8 cellular contexts compared by ENCODE assay signal in the genomic region with DNA sequence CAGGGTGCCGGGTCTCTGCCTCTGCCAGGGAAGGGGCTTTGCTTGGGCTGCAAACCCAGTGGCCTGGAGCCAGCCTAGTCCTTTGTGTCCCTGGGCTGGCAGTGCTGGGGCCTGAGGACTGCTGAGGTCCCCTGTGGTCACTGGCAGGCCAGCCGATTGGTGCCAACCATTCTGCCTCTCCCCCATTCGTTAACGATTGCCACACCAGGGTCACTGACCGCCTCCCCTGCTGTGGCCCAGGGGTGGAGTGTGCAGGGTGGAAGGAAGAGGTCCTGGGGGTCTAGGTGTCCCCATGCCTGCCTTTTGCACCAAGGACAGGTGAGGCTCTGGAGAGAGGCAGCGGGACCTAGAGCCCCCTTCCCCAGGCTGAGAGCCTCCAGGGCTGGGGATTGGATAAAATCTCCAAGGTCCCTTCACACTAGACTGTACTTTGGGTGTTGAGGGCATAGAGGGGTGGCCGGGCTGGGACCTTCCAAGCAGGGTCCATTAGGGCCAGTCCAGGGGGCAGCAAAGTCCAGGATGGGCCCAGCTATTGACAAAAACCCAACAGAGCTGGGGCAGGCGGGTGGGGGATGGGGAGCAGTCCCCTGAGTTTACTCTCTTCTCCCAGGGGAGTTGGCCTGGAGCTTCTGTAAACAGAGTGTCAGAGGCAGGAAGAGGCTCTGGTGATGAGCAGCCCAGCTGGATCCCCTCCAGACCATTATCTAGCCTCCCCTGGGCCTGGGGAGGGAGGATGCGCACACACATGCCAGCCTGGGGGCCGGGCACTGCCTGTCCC. TPM values are rescaled to one million over a fixed set of nuclear protein-coding genes. Genes with fewer than 3 reads are reported as not detected.
DNase-seq lines count a peak whose midpoint lies in the region; ATAC-seq and TF ChIP-seq lines count a peak whose summit lies in the region.

No MANE protein-coding gene starts in this region.

- no peak overlapping the region for H3K27ac Mint-ChIP-seq in activated naive CD4-positive, alpha-beta T cell treated with anti-CD3 and anti-CD28 coated beads for 36 hours

- no peaks in the 10 kb centered on the region for H3K9me3 Mint-ChIP-seq in activated naive CD4-positive, alpha-beta T cell treated with anti-CD3 and anti-CD28 coated beads for 36 hours

- ATAC-seq in psoas muscle, result no peak
- ATAC-seq in GM19395 (IDR thresholded peaks at IDR 0.05; ENCODE audit: unreplicated experiment), result no peak
- no peak for ATAC-seq in HG03457 (IDR thresholded peaks at IDR 0.05; ENCODE audit: unreplicated experiment)

- CTCF ChIA-PET in activated naive CD4-positive, alpha-beta T cell treated with anti-CD3 and anti-CD28 coated beads for 36 hours (lab: Charles Lee), result interaction anchor here (0.6 kb wide), 1 partner anchor 114 kb away, joined by 7 read pairs; no protein-coding TSS in a partner anchor

- intact Hi-C loops in activated naive CD4-positive, alpha-beta T cell treated with anti-CD3 and anti-CD28 coated beads for 36 hours (cut with micrococcal nuclease), result no loop called here
- intact Hi-C loops in psoas muscle (cut with DNase I), result no loop called here

- DNase-seq in activated naive CD4-positive, alpha-beta T cell treated with anti-CD3 and anti-CD28 coated beads for 36 hours, result no peak
- no peak for DNase-seq in activated naive CD4-positive, alpha-beta T cell treated with Interleukin-2 at 50 U/mL for 16 hours
- DNase-seq in SK-N-DZ (ENCODE audit: low spot score) (peak; percentile 63), fibroblast of villous mesenchyme (ENCODE audit: low read depth) (peak; percentile 88), psoas muscle (no peak), T-helper 1 cell (no peak)

- H3K4me3 ChIP-seq in fibroblast of villous mesenchyme (ENCODE audit: low read depth, low read length) (peak overlapping the region; percentile 79), psoas muscle (peak overlapping the region; percentile 67)

- TF ChIP-seq CTCF in fibroblast of villous mesenchyme (IDR thresholded peaks at IDR 0.05; ENCODE audit: insufficient read depth, low read depth, low read length) (no peak), psoas muscle (IDR thresholded peaks at IDR 0.05) (no peak)

- H3K4me3 Mint-ChIP-seq in activated naive CD4-positive, alpha-beta T cell treated with anti-CD3 and anti-CD28 coated beads for 36 hours, result peak overlapping the region; percentile 6

- peaks cover 4% of the 10 kb centered on the region for H3K4me1 Mint-ChIP-seq in activated naive CD4-positive, alpha-beta T cell treated with anti-CD3 and anti-CD28 coated beads for 36 hours (ENCODE audit: low read depth)

- no peaks in the 10 kb centered on the region for H3K36me3 ChIP-seq in psoas muscle (ENCODE audit: insufficient read depth in 1 of 2, low read depth in 1 of 2)

- no peaks in the 10 kb centered on the region for H3K27me3 ChIP-seq in psoas muscle (ENCODE audit: insufficient read depth in 3 of 3, low read length in 2 of 3)

- no peaks in the 10 kb centered on the region for H3K9me3 ChIP-seq in psoas muscle

- peak overlapping the region; percentile 74 for H3K27ac ChIP-seq in psoas muscle

- peaks cover 32% of the 10 kb centered on the region for H3K4me1 ChIP-seq in psoas muscle

- WGBS in psoas muscle, 3 donors, result 70 to 77% (median 74%) methylated on average over 9 to 10 of the region's 10 CpGs

- H3K27me3 Mint-ChIP-seq in activated naive CD4-positive, alpha-beta T cell treated with anti-CD3 and anti-CD28 coated beads for 36 hours (ENCODE audit: low read depth), result no peaks in the 10 kb centered on the region

- no peaks in the 10 kb centered on the region for H3K36me3 Mint-ChIP-seq in activated naive CD4-positive, alpha-beta T cell treated with anti-CD3 and anti-CD28 coated beads for 36 hours (ENCODE audit: low read depth)

RNA-seq across cellular contexts. Expression of a gene that starts 1.1 kb away (rescaled TPM):
- total RNA-seq in activated naive CD4-positive, alpha-beta T cell treated with anti-CD3 and anti-CD28 coated beads for 36 hours, result not detected
- polyA plus RNA-seq in SK-N-DZ (2014; cell fraction: cytosol; rRNA removed), result 7.4 and 7.9 TPM in 2 replicates
- 3.4 and 4.9 TPM in 2 replicates for polyA plus RNA-seq in SK-N-DZ (2014; cell fraction: nucleus; rRNA removed)
- total RNA-seq in fibroblast of villous mesenchyme, result 133 and 180 TPM in 2 replicates
- 1 to 10 TPM; 3.0 to 3.6 (median 3.4) TPM for total RNA-seq in psoas muscle
- polyA plus RNA-seq in psoas muscle, result 1 to 10 TPM; 2.0 to 3.8 (median 3.3) TPM

RNA-seq across cellular contexts. Expression of a gene that starts 21.6 kb away (rescaled TPM):
- 10 to 100 TPM; 67.8 to 71.3 TPM for total RNA-seq in activated naive CD4-positive, alpha-beta T cell treated with anti-CD3 and anti-CD28 coated beads for 36 hours
- 187 and 191 TPM in 2 replicates for polyA plus RNA-seq in SK-N-DZ (2014; cell fraction: cytosol; rRNA removed)
- 181 and 215 TPM in 2 replicates for polyA plus RNA-seq in SK-N-DZ (2014; cell fraction: nucleus; rRNA removed)
- 19.9 and 23.5 TPM in 2 replicates for total RNA-seq in fibroblast of villous mesenchyme
- total RNA-seq in psoas muscle, result 10 to 100 TPM; 60.5 to 84.2 (median 70.7) TPM
- polyA plus RNA-seq in psoas muscle, result 100 to 1,000 TPM; 144 to 163 (median 160) TPM

RNA-seq across cellular contexts. Expression of a gene that starts 43.6 kb away (rescaled TPM):
- 10 to 100 TPM; 39.7 to 43.3 TPM for total RNA-seq in activated naive CD4-positive, alpha-beta T cell treated with anti-CD3 and anti-CD28 coated beads for 36 hours
- 39.0 and 46.4 TPM in 2 replicates for polyA plus RNA-seq in SK-N-DZ (2014; cell fraction: cytosol; rRNA removed)
- 187 and 190 TPM in 2 replicates for polyA plus RNA-seq in SK-N-DZ (2014; cell fraction: nucleus; rRNA removed)
- 9.9 and 18.0 TPM in 2 replicates for total RNA-seq in fibroblast of villous mesenchyme
- total RNA-seq in psoas muscle, result 1 to 10 TPM; 5.2 to 7.9 (median 7.2) TPM
- polyA plus RNA-seq in psoas muscle, result 1 to 10 TPM; 3.4 to 5.8 (median 3.9) TPM

RNA-seq across cellular contexts. Expression of a gene that starts 52.9 kb away (rescaled TPM):
- 10 to 100 TPM; 86.7 to 88.0 TPM for total RNA-seq in activated naive CD4-positive, alpha-beta T cell treated with anti-CD3 and anti-CD28 coated beads for 36 hours
- polyA plus RNA-seq in SK-N-DZ (2014; cell fraction: cytosol; rRNA removed), result 83.8 and 85.3 TPM in 2 replicates
- polyA plus RNA-seq in SK-N-DZ (2014; cell fraction: nucleus; rRNA removed), result 87.2 and 90.3 TPM in 2 replicates
- total RNA-seq in fibroblast of villous mesenchyme (36.4 and 50.1 TPM in 2 replicates), psoas muscle (100 to 1,000 TPM in 1 of 4 donors, 10 to 100 TPM in 3; 77.4 to 110 (median 80.5) TPM)
- polyA plus RNA-seq in psoas muscle, result 100 to 1,000 TPM in 1 of 3 donors, 10 to 100 TPM in 2; 68.0 to 104 (median 95.9) TPM

RNA-seq across cellular contexts. Expression of a gene that starts 56.9 kb away (rescaled TPM):
- total RNA-seq in activated naive CD4-positive, alpha-beta T cell treated with anti-CD3 and anti-CD28 coated beads for 36 hours, result under 1 TPM; 0.12 to 0.24 TPM
- polyA plus RNA-seq in SK-N-DZ (2014; cell fraction: cytosol; rRNA removed), result 4.4 and 4.5 TPM in 2 replicates
- polyA plus RNA-seq in SK-N-DZ (2014; cell fraction: nucleus; rRNA removed), result 2.7 and 7.0 TPM in 2 replicates
- 4.3 and 4.8 TPM in 2 replicates for total RNA-seq in fibroblast of villous mesenchyme
- 1 to 10 TPM; 1.7 to 3.3 (median 2.4) TPM for total RNA-seq in psoas muscle
- polyA plus RNA-seq in psoas muscle, result 1 to 10 TPM in 2 of 3 donors, under 1 TPM in 1; 0.96 to 1.3 (median 1.0) TPM

Comparison
In these comparisons a context has a peak if more than half of its experiments do, and no peak if none do; other contexts are left out.
1. DNase-seq: peak in SK-N-DZ (single experiment) and fibroblast of villous mesenchyme (single experiment); none in activated naive CD4-positive, alpha-beta T cell treated with anti-CD3 and anti-CD28 coated beads for 36 hours (single experiment), activated naive CD4-positive, alpha-beta T cell treated with Interleukin-2 at 50 U/mL for 16 hours (single experiment), psoas muscle (0 of 2) and T-helper 1 cell (0 of 5).
2. RNA of a gene that starts 1.1 kb away (total RNA-seq): 133 to 180 TPM in fibroblast of villous mesenchyme; 3.0 to 3.6 TPM in psoas muscle and not detected in activated naive CD4-positive, alpha-beta T cell treated with anti-CD3 and anti-CD28 coated beads for 36 hours; every median in the first group is over 10 times any median in the second.